Comparison of ENCODE assay signal across 1 cellular context in genomic region chr5:135208555-135209494, GRCh38.
A peak's percentile ranks its signal among the peaks of the same experiment; 100 is the strongest.
TF ChIP-seq lines count a peak whose summit lies in the region.

No MANE protein-coding gene starts in this region.

TF ChIP-seq in HepG2, 621 proteins besides CTCF, POLR2A, EP300 and RAD21 (continued from another document):
- TF ChIP-seq RFX5 (IDR thresholded peaks at IDR 0.05; ENCODE audit: low read depth, low read length) (no peak), SALL1 (CRISPR knock-in tag; IDR thresholded peaks at IDR 0.05) (peak; percentile 46; the same call in 1 of the 2 replicates), FOXM1 (CRISPR knock-in tag; IDR thresholded peaks at IDR 0.05) (no peak), ZC3H4 (CRISPR knock-in tag; IDR thresholded peaks at IDR 0.05; ENCODE audit: borderline replicate concordance) (no peak), ZNF414 (CRISPR knock-in tag; IDR thresholded peaks at IDR 0.05) (no peak), FOXA1 (IDR thresholded peaks at IDR 0.05) (no peak), FOXA1 (CRISPR knock-in tag; IDR thresholded peaks at IDR 0.05) (0 out of 2 replicates have a peak, but pooled peaks have one; percentile 13), FOXO1 (CRISPR knock-in tag; IDR thresholded peaks at IDR 0.05) (peak; percentile 59; the same call in 1 of the 2 replicates), RCOR2 (CRISPR knock-in tag; IDR thresholded peaks at IDR 0.05) (peak; percentile 14; the same call in 1 of the 2 replicates), ZBTB42 (CRISPR knock-in tag; IDR thresholded peaks at IDR 0.05) (no peak), ZNF644 (CRISPR knock-in tag; IDR thresholded peaks at IDR 0.05; ENCODE audit: low read depth) (peak; percentile 15; the same call in 1 of the 2 replicates), SOX5 (CRISPR knock-in tag; IDR thresholded peaks at IDR 0.05; ENCODE audit: borderline replicate concordance) (peak; percentile 31; the same call in 1 of the 2 replicates), ARID5B (CRISPR knock-in tag; IDR thresholded peaks at IDR 0.05) (peak; percentile 36; the same call in 1 of the 2 replicates), ELF1 (CRISPR knock-in tag; IDR thresholded peaks at IDR 0.05) (0 out of 2 replicates have a peak, but pooled peaks have one; percentile 11), NR2C2 (CRISPR knock-in tag; IDR thresholded peaks at IDR 0.05; ENCODE audit: borderline replicate concordance) (no peak), ZFP36L1 (CRISPR knock-in tag; IDR thresholded peaks at IDR 0.05) (no peak), JUN (CRISPR knock-in tag; IDR thresholded peaks at IDR 0.05) (no peak), SIX1 (CRISPR knock-in tag; IDR thresholded peaks at IDR 0.05; ENCODE audit: borderline replicate concordance) (peak; percentile 48; the same call in 1 of the 2 replicates), ZNF577 (CRISPR knock-in tag; IDR thresholded peaks at IDR 0.05; ENCODE audit: borderline replicate concordance, low read depth) (no peak), RARA (CRISPR knock-in tag; IDR thresholded peaks at IDR 0.05) (0 out of 2 replicates have a peak, but pooled peaks have one; percentile 25), ELF3 (CRISPR knock-in tag; IDR thresholded peaks at IDR 0.05) (peak; percentile 57; the same call in 1 of the 2 replicates), ZNF878 (CRISPR knock-in tag; IDR thresholded peaks at IDR 0.05) (peak; percentile 63; the same call in 1 of the 2 replicates), ZFY (CRISPR knock-in tag; IDR thresholded peaks at IDR 0.05) (no peak), FOSL1 (CRISPR knock-in tag; IDR thresholded peaks at IDR 0.05; ENCODE audit: borderline replicate concordance) (peak; percentile 33; the same call in 1 of the 2 replicates), HMGXB4 (CRISPR knock-in tag; IDR thresholded peaks at IDR 0.05; ENCODE audit: borderline replicate concordance in 1 of 2, low read depth in 1 of 2) (peak in 1 of 2 experiments; percentile 28; a peak in 1 of 4 replicates), PTBP1 (IDR thresholded peaks at IDR 0.05; ENCODE audit: low read depth, low read length, poor library complexity, severe bottlenecking) (no peak), HNRNPL (IDR thresholded peaks at IDR 0.05; ENCODE audit: low read depth, low read length) (no peak), ONECUT2 (CRISPR knock-in tag; IDR thresholded peaks at IDR 0.05) (no peak), FOXK1 (CRISPR knock-in tag; IDR thresholded peaks at IDR 0.05; ENCODE audit: borderline replicate concordance, low read depth) (peak; percentile 46; the same call in 1 of the 2 replicates), ZBTB8A (CRISPR knock-in tag; IDR thresholded peaks at IDR 0.05; ENCODE audit: borderline replicate concordance, low read depth) (no peak), FOXP1 (IDR thresholded peaks at IDR 0.05) (no peak), FOXP1 (CRISPR knock-in tag; IDR thresholded peaks at IDR 0.05) (0 out of 2 replicates have a peak, but pooled peaks have one; percentile 21), SIN3A (IDR thresholded peaks at IDR 0.05; ENCODE audit: borderline replicate concordance, low read depth, low read length) (no peak), ZNF768 (CRISPR knock-in tag; IDR thresholded peaks at IDR 0.05) (no peak), PBX3 (CRISPR knock-in tag; IDR thresholded peaks at IDR 0.05; ENCODE audit: borderline replicate concordance) (no peak), NFKBIZ (CRISPR knock-in tag; IDR thresholded peaks at IDR 0.05) (no peak), SAP130 (CRISPR knock-in tag; IDR thresholded peaks at IDR 0.05; ENCODE audit: low read depth) (peak; percentile 56), NFYC (CRISPR knock-in tag; IDR thresholded peaks at IDR 0.05) (no peak), FOXA3 (CRISPR knock-in tag; IDR thresholded peaks at IDR 0.05) (peak; percentile 66), RFXAP (CRISPR knock-in tag; IDR thresholded peaks at IDR 0.05; ENCODE audit: borderline replicate concordance) (no peak)
- TF ChIP-seq, protein P1, sequence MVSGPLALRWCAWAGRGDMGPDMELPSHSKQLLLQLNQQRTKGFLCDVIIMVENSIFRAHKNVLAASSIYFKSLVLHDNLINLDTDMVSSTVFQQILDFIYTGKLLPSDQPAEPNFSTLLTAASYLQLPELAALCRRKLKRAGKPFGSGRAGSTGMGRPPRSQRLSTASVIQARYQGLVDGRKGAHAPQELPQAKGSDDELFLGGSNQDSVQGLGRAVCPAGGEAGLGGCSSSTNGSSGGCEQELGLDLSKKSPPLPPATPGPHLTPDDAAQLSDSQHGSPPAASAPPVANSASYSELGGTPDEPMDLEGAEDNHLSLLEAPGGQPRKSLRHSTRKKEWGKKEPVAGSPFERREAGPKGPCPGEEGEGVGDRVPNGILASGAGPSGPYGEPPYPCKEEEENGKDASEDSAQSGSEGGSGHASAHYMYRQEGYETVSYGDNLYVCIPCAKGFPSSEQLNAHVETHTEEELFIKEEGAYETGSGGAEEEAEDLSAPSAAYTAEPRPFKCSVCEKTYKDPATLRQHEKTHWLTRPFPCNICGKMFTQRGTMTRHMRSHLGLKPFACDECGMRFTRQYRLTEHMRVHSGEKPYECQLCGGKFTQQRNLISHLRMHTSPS (CRISPR knock-in tag; IDR thresholded peaks at IDR 0.05; ENCODE audit: low read depth) = peak; percentile 52; the same call in 1 of the 2 replicates
- TF ChIP-seq, protein P2, sequence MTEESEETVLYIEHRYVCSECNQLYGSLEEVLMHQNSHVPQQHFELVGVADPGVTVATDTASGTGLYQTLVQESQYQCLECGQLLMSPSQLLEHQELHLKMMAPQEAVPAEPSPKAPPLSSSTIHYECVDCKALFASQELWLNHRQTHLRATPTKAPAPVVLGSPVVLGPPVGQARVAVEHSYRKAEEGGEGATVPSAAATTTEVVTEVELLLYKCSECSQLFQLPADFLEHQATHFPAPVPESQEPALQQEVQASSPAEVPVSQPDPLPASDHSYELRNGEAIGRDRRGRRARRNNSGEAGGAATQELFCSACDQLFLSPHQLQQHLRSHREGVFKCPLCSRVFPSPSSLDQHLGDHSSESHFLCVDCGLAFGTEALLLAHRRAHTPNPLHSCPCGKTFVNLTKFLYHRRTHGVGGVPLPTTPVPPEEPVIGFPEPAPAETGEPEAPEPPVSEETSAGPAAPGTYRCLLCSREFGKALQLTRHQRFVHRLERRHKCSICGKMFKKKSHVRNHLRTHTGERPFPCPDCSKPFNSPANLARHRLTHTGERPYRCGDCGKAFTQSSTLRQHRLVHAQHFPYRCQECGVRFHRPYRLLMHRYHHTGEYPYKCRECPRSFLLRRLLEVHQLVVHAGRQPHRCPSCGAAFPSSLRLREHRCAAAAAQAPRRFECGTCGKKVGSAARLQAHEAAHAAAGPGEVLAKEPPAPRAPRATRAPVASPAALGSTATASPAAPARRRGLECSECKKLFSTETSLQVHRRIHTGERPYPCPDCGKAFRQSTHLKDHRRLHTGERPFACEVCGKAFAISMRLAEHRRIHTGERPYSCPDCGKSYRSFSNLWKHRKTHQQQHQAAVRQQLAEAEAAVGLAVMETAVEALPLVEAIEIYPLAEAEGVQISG (CRISPR knock-in tag; IDR thresholded peaks at IDR 0.05) = no peak
- TF ChIP-seq, protein P3, sequence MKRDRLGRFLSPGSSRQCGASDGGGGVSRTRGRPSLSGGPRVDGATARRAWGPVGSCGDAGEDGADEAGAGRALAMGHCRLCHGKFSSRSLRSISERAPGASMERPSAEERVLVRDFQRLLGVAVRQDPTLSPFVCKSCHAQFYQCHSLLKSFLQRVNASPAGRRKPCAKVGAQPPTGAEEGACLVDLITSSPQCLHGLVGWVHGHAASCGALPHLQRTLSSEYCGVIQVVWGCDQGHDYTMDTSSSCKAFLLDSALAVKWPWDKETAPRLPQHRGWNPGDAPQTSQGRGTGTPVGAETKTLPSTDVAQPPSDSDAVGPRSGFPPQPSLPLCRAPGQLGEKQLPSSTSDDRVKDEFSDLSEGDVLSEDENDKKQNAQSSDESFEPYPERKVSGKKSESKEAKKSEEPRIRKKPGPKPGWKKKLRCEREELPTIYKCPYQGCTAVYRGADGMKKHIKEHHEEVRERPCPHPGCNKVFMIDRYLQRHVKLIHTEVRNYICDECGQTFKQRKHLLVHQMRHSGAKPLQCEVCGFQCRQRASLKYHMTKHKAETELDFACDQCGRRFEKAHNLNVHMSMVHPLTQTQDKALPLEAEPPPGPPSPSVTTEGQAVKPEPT (CRISPR knock-in tag; IDR thresholded peaks at IDR 0.05; ENCODE audit: low read depth) = no peak
- TF ChIP-seq, protein P4, sequence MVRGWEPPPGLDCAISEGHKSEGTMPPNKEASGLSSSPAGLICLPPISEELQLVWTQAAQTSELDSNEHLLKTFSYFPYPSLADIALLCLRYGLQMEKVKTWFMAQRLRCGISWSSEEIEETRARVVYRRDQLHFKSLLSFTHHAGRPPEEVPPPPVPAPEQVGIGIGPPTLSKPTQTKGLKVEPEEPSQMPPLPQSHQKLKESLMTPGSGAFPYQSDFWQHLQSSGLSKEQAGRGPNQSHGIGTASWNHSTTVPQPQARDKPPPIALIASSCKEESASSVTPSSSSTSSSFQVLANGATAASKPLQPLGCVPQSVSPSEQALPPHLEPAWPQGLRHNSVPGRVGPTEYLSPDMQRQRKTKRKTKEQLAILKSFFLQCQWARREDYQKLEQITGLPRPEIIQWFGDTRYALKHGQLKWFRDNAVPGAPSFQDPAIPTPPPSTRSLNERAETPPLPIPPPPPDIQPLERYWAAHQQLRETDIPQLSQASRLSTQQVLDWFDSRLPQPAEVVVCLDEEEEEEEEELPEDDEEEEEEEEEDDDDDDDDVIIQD (CRISPR knock-in tag; IDR thresholded peaks at IDR 0.05; ENCODE audit: low read depth) = 0 out of 2 replicates have a peak, but pooled peaks have one; percentile 22
- TF ChIP-seq, protein P5, sequence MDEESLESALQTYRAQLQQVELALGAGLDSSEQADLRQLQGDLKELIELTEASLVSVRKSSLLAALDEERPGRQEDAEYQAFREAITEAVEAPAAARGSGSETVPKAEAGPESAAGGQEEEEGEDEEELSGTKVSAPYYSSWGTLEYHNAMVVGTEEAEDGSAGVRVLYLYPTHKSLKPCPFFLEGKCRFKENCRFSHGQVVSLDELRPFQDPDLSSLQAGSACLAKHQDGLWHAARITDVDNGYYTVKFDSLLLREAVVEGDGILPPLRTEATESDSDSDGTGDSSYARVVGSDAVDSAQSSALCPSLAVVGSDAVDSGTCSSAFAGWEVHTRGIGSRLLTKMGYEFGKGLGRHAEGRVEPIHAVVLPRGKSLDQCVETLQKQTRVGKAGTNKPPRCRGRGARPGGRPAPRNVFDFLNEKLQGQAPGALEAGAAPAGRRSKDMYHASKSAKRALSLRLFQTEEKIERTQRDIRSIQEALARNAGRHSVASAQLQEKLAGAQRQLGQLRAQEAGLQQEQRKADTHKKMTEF (CRISPR knock-in tag; IDR thresholded peaks at IDR 0.05) = peak; percentile 37; the same call in 1 of the 2 replicates
TF ChIP-seq in HepG2: peak in this region for 26.
